Comparison of ENCODE assay signal across 19 cellular contexts in genomic region chr6:161584051-161584450, GRCh38.
DNase-seq lines count a peak whose midpoint lies in the region; ATAC-seq and TF ChIP-seq lines count a peak whose summit lies in the region.
"Had no signal": no experiment of that assay in that cellular context is flagged by ENCODE, and none has a peak within 500 bp of the region (broad histone marks: within the 10 kb centered on the region; RNA-seq: fewer than 3 reads in every experiment).

No MANE protein-coding gene starts in this region.

- peak overlapping the region; percentile 1 to 89 (median 74) for H3K27ac Mint-ChIP-seq in brain
- H3K27ac Mint-ChIP-seq: activated naive CD4-positive, alpha-beta T cell treated with anti-CD3 and anti-CD28 coated beads for 36 hours; CD4-positive, CD25-positive, alpha-beta regulatory T cell had no signal

- H3K4me1 Mint-ChIP-seq in brain: peaks cover 39% of the 10 kb centered on the region
- H3K4me1 Mint-ChIP-seq: CD4-positive, CD25-positive, alpha-beta regulatory T cell had no signal

- H3K36me3 ChIP-seq in MG63: no peaks in the 10 kb centered on the region
- H3K36me3 ChIP-seq: thyroid gland had no signal

- H3K27me3 ChIP-seq in MG63: no peaks in the 10 kb centered on the region
- H3K27me3 ChIP-seq: thyroid gland had no signal

- H3K4me3 Mint-ChIP-seq in brain: no peak overlapping the region
- H3K4me3 Mint-ChIP-seq: activated naive CD4-positive, alpha-beta T cell treated with anti-CD3 and anti-CD28 coated beads for 36 hours; CD4-positive, CD25-positive, alpha-beta regulatory T cell had no signal

- peaks cover 0 to 3% (median 0%) of the 10 kb centered on the region in 5 experiments for H3K9me3 Mint-ChIP-seq in brain
- H3K9me3 Mint-ChIP-seq: activated naive CD4-positive, alpha-beta T cell treated with anti-CD3 and anti-CD28 coated beads for 36 hours; CD4-positive, CD25-positive, alpha-beta regulatory T cell had no signal

- H3K9me3 ChIP-seq in MG63: no peaks in the 10 kb centered on the region
- H3K9me3 ChIP-seq: thyroid gland had no signal

- TF ChIP-seq CTCF in brain (conservative IDR thresholded peaks at IDR 0.05): no peak

- H3K36me3 Mint-ChIP-seq in brain: no peaks in the 10 kb centered on the region
- H3K36me3 Mint-ChIP-seq: CD4-positive, CD25-positive, alpha-beta regulatory T cell had no signal

- no peak overlapping the region for H3K4me3 ChIP-seq in MG63
- H3K4me3 ChIP-seq: thyroid gland had no signal

- ATAC-seq in HG03571 (IDR thresholded peaks at IDR 0.05; ENCODE audit: unreplicated experiment): no peak
- ATAC-seq: sciatic nerve; stimulated activated naive CD8-positive, alpha-beta T cell treated with anti-CD3 and anti-CD28 coated beads, Interleukin-15, Interleukin-2, amounts not matched to agents 100 U/mL and 50 U/mL, for 24 hours had no signal

- peak; percentile 46 for DNase-seq in Daoy (ENCODE audit: low read depth)
- peak; percentile 16 for DNase-seq in MG63
- peak; percentile 24 for DNase-seq in kidney tubule cell (ENCODE audit: low spot score)
- DNase-seq in OCI-M1 (lab: John Stamatoyannopoulos, UW): no peak
- DNase-seq in stimulated activated naive CD4-positive, alpha-beta T cell treated with Interleukin-2 at 50 U/mL for 16 hours (lab: John Stamatoyannopoulos, UW): no peak
- DNase-seq: activated CD4-positive, alpha-beta T cell treated with anti-CD3 and anti-CD28 coated beads, Interleukin-2, amount 50 U/mL, for 1 hour; activated naive CD4-positive, alpha-beta T cell treated with anti-CD3 and anti-CD28 coated beads for 36 hours; amygdala; CD4-positive, CD25-positive, alpha-beta regulatory T cell; dermis blood vessel endothelial cell; glutamatergic neuron; NCI-H1092 treated with DMSO at 0.1 percent for 48 hours; posterior cingulate gyrus; stimulated activated naive CD8-positive, alpha-beta T cell treated with anti-CD3 and anti-CD28 coated beads, Interleukin-15, Interleukin-2, amounts not matched to agents 100 U/mL and 50 U/mL, for 24 hours; T1000; thyroid gland had no signal

- peaks cover 5% of the 10 kb centered on the region for H3K27me3 Mint-ChIP-seq in brain

Comparison
In these comparisons a context has a peak if more than half of its experiments do, and no peak if none do; other contexts are left out.
1. DNase-seq: peak in Daoy (single experiment), MG63 (single experiment) and kidney tubule cell (single experiment); none in OCI-M1 (single experiment) and stimulated activated naive CD4-positive, alpha-beta T cell treated with Interleukin-2 at 50 U/mL for 16 hours (single experiment).